ENCODE assay signal across 8 cellular contexts in genomic region chr5:893137-893506, GRCh38. TPM values are rescaled to one million over a fixed set of nuclear protein-coding genes. Genes with fewer than 3 reads are reported as not detected.
DNase-seq lines count a peak whose midpoint lies in the region; ATAC-seq, FAIRE-seq and TF ChIP-seq lines count a peak whose summit lies in the region.

No MANE protein-coding gene starts in this region.

- H3K4me3 Mint-ChIP-seq in activated CD4-positive, alpha-beta memory T cell treated with anti-CD3 and anti-CD28 coated beads for 36 hours = peak overlapping the region; percentile 85

- H3K9me1 ChIP-seq in keratinocyte (ENCODE audit: control insufficient read depth, extremely low read depth, insufficient read depth, low read length) = no peaks in the 10 kb centered on the region

- ATAC-seq in GM18907 (IDR thresholded peaks at IDR 0.05; ENCODE audit: unreplicated experiment) (peak; percentile 25), HG03039 (IDR thresholded peaks at IDR 0.05; ENCODE audit: unreplicated experiment) (peak; percentile 10)

- peak overlapping the region; percentile 78 for H2AFZ ChIP-seq in keratinocyte (ENCODE audit: control insufficient read depth, low read length)

- H3K4me1 ChIP-seq in keratinocyte (ENCODE audit: control insufficient read depth, extremely low read depth, insufficient read depth, low read length) (peaks cover 18% of the 10 kb centered on the region), tibial nerve (peaks cover 0 to 30% (median 18%) of the 10 kb centered on the region in 4 donors)

- no peaks in the 10 kb centered on the region for H3K9me3 Mint-ChIP-seq in activated CD4-positive, alpha-beta memory T cell treated with anti-CD3 and anti-CD28 coated beads for 36 hours

- intact Hi-C loops in activated CD4-positive, alpha-beta memory T cell treated with anti-CD3 and anti-CD28 coated beads for 36 hours (cut with micrococcal nuclease) = loop anchor here (5.0 kb wide), 2 partner anchors 221 to 281 kb away; partner anchors contain the start of gene CEP72

- dilution Hi-C loops in keratinocyte (cut with MboI; ENCODE audit: extremely low pct_ligation_motif_present, low sequenced_read_pairs) = no loop called here

- H3K36me3 Mint-ChIP-seq in activated CD4-positive, alpha-beta memory T cell treated with anti-CD3 and anti-CD28 coated beads for 36 hours = peaks cover 44% of the 10 kb centered on the region

- H3K27ac Mint-ChIP-seq in activated CD4-positive, alpha-beta memory T cell treated with anti-CD3 and anti-CD28 coated beads for 36 hours = peak overlapping the region; percentile 23

- H3K27me3 Mint-ChIP-seq in activated CD4-positive, alpha-beta memory T cell treated with anti-CD3 and anti-CD28 coated beads for 36 hours = no peaks in the 10 kb centered on the region

- no peak for TF ChIP-seq POLR2A in tibial nerve (IDR thresholded peaks at IDR 0.05)

- no peak for TF ChIP-seq EP300 in tibial nerve (IDR thresholded peaks at IDR 0.05)

- H3K9me3 ChIP-seq in keratinocyte (ENCODE audit: control insufficient read depth, low read depth, low read length) = no peaks in the 10 kb centered on the region
- no peaks in the 10 kb centered on the region for H3K9me3 ChIP-seq in tibial nerve

- CTCF ChIA-PET in activated CD4-positive, alpha-beta memory T cell treated with anti-CD3 and anti-CD28 coated beads for 36 hours (lab: Charles Lee) = interaction anchor here (0.7 to 3.5 kb wide), 10 partner anchors 9 to 752 kb away, joined by 3 to 20 read pairs (median 4); no protein-coding TSS in a partner anchor

- peaks cover 25% of the 10 kb centered on the region for H3K4me1 Mint-ChIP-seq in activated CD4-positive, alpha-beta memory T cell treated with anti-CD3 and anti-CD28 coated beads for 36 hours (ENCODE audit: low read depth)

- H3K4me2 ChIP-seq in keratinocyte (ENCODE audit: control insufficient read depth, extremely low read depth, insufficient read depth, low read depth, low read length) = peak overlapping the region; percentile 77

- H3K27ac ChIP-seq in keratinocyte (ENCODE audit: control insufficient read depth, insufficient read depth, low read length) (peak overlapping the region; percentile 93), tibial nerve (peak overlapping the region in 1 of 4 donors; percentile 89)

- H3K9ac ChIP-seq in keratinocyte (ENCODE audit: control insufficient read depth, extremely low read depth, insufficient read depth, low read length) = peak overlapping the region; percentile 96

- peaks cover 65% of the 10 kb centered on the region for H3K79me2 ChIP-seq in keratinocyte (ENCODE audit: control insufficient read depth, insufficient read depth, low read length)

- H3K4me3 ChIP-seq in keratinocyte (ENCODE audit: control insufficient read depth in 2 of 3, extremely low read depth in 1 of 3, insufficient read depth in 2 of 3, low read depth in 1 of 3, low read length in 3 of 3) = peak overlapping the region; percentile 82 to 86 (median 82)
- H3K4me3 ChIP-seq in tibial nerve = peak overlapping the region; percentile 71 to 85 (median 82)

- DNase-seq in activated CD4-positive, alpha-beta memory T cell treated with anti-CD3 and anti-CD28 coated beads for 36 hours = no peak
- no peak for DNase-seq in keratinocyte (ENCODE audit: low read depth, low spot score)
- DNase-seq in tibial nerve (ENCODE audit: low spot score in 2 of 2) = no peak
- DNase-seq in NCI-H446 (lab: John Stamatoyannopoulos, UW) = no peak
- DNase-seq in inferior parietal cortex (ENCODE audit: extremely low spot score) = no peak
- DNase-seq in NCI-H2227 (lab: John Stamatoyannopoulos, UW; ENCODE audit: unreplicated experiment) = no peak

- peaks cover 16 to 44% of the 10 kb centered on the region in 2 experiments for H3K36me3 ChIP-seq in keratinocyte (ENCODE audit: control insufficient read depth in 2 of 2, extremely low read depth in 1 of 2, insufficient read depth in 2 of 2, low read length in 2 of 2)
- H3K36me3 ChIP-seq in tibial nerve = peaks cover 0 to 32% (median 16%) of the 10 kb centered on the region in 3 donors

- 0 to 1% methylated on average over 2 to 23 of the region's 31 CpGs for WGBS in tibial nerve, 2 donors

- H3K27me3 ChIP-seq in keratinocyte (ENCODE audit: control insufficient read depth, extremely low read depth, insufficient read depth, low read length) (no peaks in the 10 kb centered on the region), tibial nerve (no peaks in the 10 kb centered on the region)

- POLR2A ChIA-PET in activated CD4-positive, alpha-beta memory T cell treated with anti-CD3 and anti-CD28 coated beads for 36 hours (lab: Charles Lee) = no interaction called here

- no peak for FAIRE-seq in keratinocyte (lab: Jason Lieb, UNC)

- no peak for TF ChIP-seq CTCF in keratinocyte (optimal IDR thresholded peaks at IDR 0.05 in 1 of 3, IDR thresholded peaks at IDR 0.05 in 1 of 3, conservative IDR thresholded peaks at IDR 0.05 in 1 of 3; ENCODE audit: extremely low read depth in 1 of 3, insufficient read depth in 2 of 3, low read length in 3 of 3)
- no peak for TF ChIP-seq CTCF in tibial nerve (IDR thresholded peaks at IDR 0.05)

- no peaks in the 10 kb centered on the region for H4K20me1 ChIP-seq in keratinocyte (ENCODE audit: control insufficient read depth, extremely low read depth, insufficient read depth, low read length)

RNA-seq across cellular contexts. Expression of gene TRIP13, which starts 0.4 kb away (rescaled TPM):
- total RNA-seq in activated CD4-positive, alpha-beta memory T cell treated with anti-CD3 and anti-CD28 coated beads for 36 hours = 10 to 100 TPM; 32.4 to 33.9 TPM
- polyA plus RNA-seq in keratinocyte = 11.2 to 37.8 TPM (median 26.1 TPM) in 3 replicates
- 3.0 TPM for polyA plus RNA-seq in keratinocyte (2011; ENCODE audit: low read depth)
- polyA plus RNA-seq in keratinocyte (2011; cell fraction: cytosol; rRNA removed) = 12.7 and 17.9 TPM in 2 replicates
- 9.1 and 9.9 TPM in 2 replicates for polyA plus RNA-seq in keratinocyte (2011; cell fraction: nucleus; rRNA removed)
- 2.2 and 18.4 TPM in 2 replicates for polyA plus RNA-seq in keratinocyte (2012; ENCODE audit: low replicate concordance)
- 4.9 to 21.9 TPM (median 18.1 TPM) in 3 replicates for polyA minus RNA-seq in keratinocyte
- 11.7 TPM for polyA minus RNA-seq in keratinocyte (2011; cell fraction: cytosol; rRNA and poly(A)+ RNA removed)
- polyA minus RNA-seq in keratinocyte (2011; cell fraction: nucleus; rRNA and poly(A)+ RNA removed) = 3.3 and 5.6 TPM in 2 replicates
- 1 to 10 TPM in 1 of 4 donors, under 1 TPM in 3; 0.30 to 1.3 (median 0.52) TPM for total RNA-seq in tibial nerve

RNA-seq across cellular contexts. Expression of gene BRD9, which starts 0.5 kb away (rescaled TPM):
- total RNA-seq in activated CD4-positive, alpha-beta memory T cell treated with anti-CD3 and anti-CD28 coated beads for 36 hours = 10 to 100 TPM; 43.1 to 50.7 TPM
- 9.0 to 14.4 TPM (median 10.1 TPM) in 3 replicates for polyA plus RNA-seq in keratinocyte
- polyA plus RNA-seq in keratinocyte (2011; ENCODE audit: low read depth) = 25.4 TPM
- 8.2 and 10.6 TPM in 2 replicates for polyA plus RNA-seq in keratinocyte (2011; cell fraction: cytosol; rRNA removed)
- 35.2 and 40.1 TPM in 2 replicates for polyA plus RNA-seq in keratinocyte (2011; cell fraction: nucleus; rRNA removed)
- 16.6 and 25.9 TPM in 2 replicates for polyA plus RNA-seq in keratinocyte (2012; ENCODE audit: low replicate concordance)
- polyA minus RNA-seq in keratinocyte = 11.6 to 27.1 TPM (median 16.7 TPM) in 3 replicates
- polyA minus RNA-seq in keratinocyte (2011; cell fraction: cytosol; rRNA and poly(A)+ RNA removed) = 8.4 TPM
- polyA minus RNA-seq in keratinocyte (2011; cell fraction: nucleus; rRNA and poly(A)+ RNA removed) = 14.4 and 24.0 TPM in 2 replicates
- 10 to 100 TPM; 35.8 to 55.3 (median 49.0) TPM for total RNA-seq in tibial nerve

RNA-seq across cellular contexts. Expression of gene ZDHHC11, which starts 42.3 kb away (rescaled TPM):
- 1 to 10 TPM; 6.2 to 7.9 TPM for total RNA-seq in activated CD4-positive, alpha-beta memory T cell treated with anti-CD3 and anti-CD28 coated beads for 36 hours
- 0.29 to 0.62 TPM (median 0.33 TPM) in 3 replicates for polyA plus RNA-seq in keratinocyte
- 2.1 TPM for polyA plus RNA-seq in keratinocyte (2011; ENCODE audit: low read depth)
- polyA plus RNA-seq in keratinocyte (2011; cell fraction: cytosol; rRNA removed) = 0.30 and 0.73 TPM in 2 replicates
- polyA plus RNA-seq in keratinocyte (2011; cell fraction: nucleus; rRNA removed) = 8.9 and 11.7 TPM in 2 replicates
- polyA plus RNA-seq in keratinocyte (2012; ENCODE audit: low replicate concordance) = 0.65 and 1.7 TPM in 2 replicates
- polyA minus RNA-seq in keratinocyte = 0.49 to 3.8 TPM (median 3.1 TPM) in 3 replicates
- not detected for polyA minus RNA-seq in keratinocyte (2011; cell fraction: cytosol; rRNA and poly(A)+ RNA removed)
- 4.9 and 6.3 TPM in 2 replicates for polyA minus RNA-seq in keratinocyte (2011; cell fraction: nucleus; rRNA and poly(A)+ RNA removed)
- total RNA-seq in tibial nerve = 1 to 10 TPM; 1.1 to 6.9 (median 2.3) TPM

Comparison
In these comparisons a context has a peak if more than half of its experiments do, and no peak if none do; other contexts are left out.
1. RNA of gene TRIP13, which starts 0.4 kb away (total RNA-seq): 32.4 to 33.9 TPM in activated CD4-positive, alpha-beta memory T cell treated with anti-CD3 and anti-CD28 coated beads for 36 hours; 0.30 to 1.3 TPM in tibial nerve; every median in the first group is over 10 times any median in the second.